In the genomic region with DNA sequence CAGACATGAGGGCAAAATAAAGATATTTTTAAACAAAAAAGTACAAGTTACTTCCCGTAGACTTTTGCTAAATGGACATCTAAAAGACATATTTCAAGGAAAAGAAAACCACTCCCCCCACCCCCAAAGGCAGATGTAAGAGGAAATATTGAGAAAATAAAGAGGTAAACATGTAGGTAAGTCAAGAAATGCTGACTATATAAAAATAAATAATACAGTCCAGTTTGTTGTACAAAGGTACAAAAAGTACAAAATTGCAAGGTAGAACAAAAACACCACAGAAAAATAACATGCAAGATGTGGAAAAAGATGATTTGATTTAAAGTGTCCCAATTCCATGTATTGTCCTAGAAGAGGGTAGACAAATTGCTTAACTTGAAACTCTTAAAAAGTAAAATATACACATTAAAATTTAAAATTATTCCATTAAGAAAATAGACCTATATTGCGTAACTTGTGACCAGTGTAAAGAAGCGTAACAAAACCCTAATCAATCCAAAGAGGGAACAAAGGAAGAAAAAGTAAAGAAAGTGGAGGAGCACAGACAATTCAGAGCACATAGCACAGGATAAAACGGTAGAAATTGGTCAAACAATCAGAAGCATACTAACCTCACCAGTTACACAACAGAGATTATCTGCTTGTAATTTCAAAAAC, we compare ENCODE assay signal across 31 cellular contexts. TPM values are rescaled to one million over a fixed set of nuclear protein-coding genes. Genes with fewer than 3 reads are reported as not detected.
DNase-seq lines count a peak whose midpoint lies in the region; ATAC-seq, FAIRE-seq and TF ChIP-seq lines count a peak whose summit lies in the region.
"Had no signal": no experiment of that assay in that cellular context is flagged by ENCODE, and none has a peak within 500 bp of the region (broad histone marks: within the 10 kb centered on the region; RNA-seq: fewer than 3 reads in every experiment).

No MANE protein-coding gene starts in this region.

- no peak overlapping the region for H3K4me3 Mint-ChIP-seq in activated T-cell treated with anti-CD3 and anti-CD28 coated beads, Interleukin-2, amount 50 U/mL, for 72 hours
- H3K4me3 Mint-ChIP-seq in progenitor cell of endocrine pancreas (ENCODE audit: low read depth): no peak overlapping the region
- H3K4me3 Mint-ChIP-seq: CD14-positive monocyte; CD4-positive, alpha-beta memory T cell; CD4-positive, CD25-positive, alpha-beta regulatory T cell; CD8-positive, alpha-beta memory T cell had no signal

- no peaks in the 10 kb centered on the region for H4K20me1 ChIP-seq in K562 (replicated peaks; ENCODE audit: control insufficient read depth, insufficient read depth, low read length)
- H4K20me1 ChIP-seq: BLaER1 had no signal

- H3K27ac Mint-ChIP-seq in activated T-cell treated with anti-CD3 and anti-CD28 coated beads, Interleukin-2, amount 50 U/mL, for 72 hours: peak overlapping the region; percentile 26
- H3K27ac Mint-ChIP-seq in progenitor cell of endocrine pancreas: no peak overlapping the region
- H3K27ac Mint-ChIP-seq: CD4-positive, alpha-beta memory T cell; CD4-positive, CD25-positive, alpha-beta regulatory T cell; CD8-positive, alpha-beta memory T cell had no signal

- TF ChIP-seq CTCF in A549 (IDR thresholded peaks at IDR 0.05) (no peak), K562 (IDR thresholded peaks at IDR 0.05 in 2 of 3, conservative IDR thresholded peaks at IDR 0.05 in 1 of 3; ENCODE audit: insufficient read depth in 2 of 3, low read depth in 1 of 3, low read length in 3 of 3) (no peak), progenitor cell of endocrine pancreas (IDR thresholded peaks at IDR 0.05; ENCODE audit: unreplicated experiment) (no peak)

- in situ Hi-C loops in K562 (cut with MboI): no loop called here

- H3K27me3 Mint-ChIP-seq in activated T-cell treated with anti-CD3 and anti-CD28 coated beads, Interleukin-2, amount 50 U/mL, for 72 hours (ENCODE audit: low read depth): peaks cover 31% of the 10 kb centered on the region
- H3K27me3 Mint-ChIP-seq in progenitor cell of endocrine pancreas: no peaks in the 10 kb centered on the region

- intact Hi-C loops in K562 (cut with micrococcal nuclease): no loop called here

- TF ChIP-seq RAD21 in A549 (conservative IDR thresholded peaks at IDR 0.05 in 1 of 2, IDR thresholded peaks at IDR 0.05 in 1 of 2) (no peak), K562 (CRISPR knock-in tag; conservative IDR thresholded peaks at IDR 0.05 in 1 of 2, IDR thresholded peaks at IDR 0.05 in 1 of 2) (no peak)

- POLR2A ChIA-PET in A549 (lab: Yijun Ruan, JAX) (no interaction called here), K562 (lab: Yijun Ruan, JAX) (no interaction called here)

- H3K36me3 Mint-ChIP-seq in activated T-cell treated with anti-CD3 and anti-CD28 coated beads, Interleukin-2, amount 50 U/mL, for 72 hours (ENCODE audit: insufficient read depth in 2 of 2): peaks cover 3% of the 10 kb centered on the region in 2 donors
- peaks cover 2% of the 10 kb centered on the region for H3K36me3 Mint-ChIP-seq in progenitor cell of endocrine pancreas (ENCODE audit: insufficient read depth)
- H3K36me3 Mint-ChIP-seq: CD14-positive monocyte; CD4-positive, alpha-beta memory T cell; CD4-positive, CD25-positive, alpha-beta regulatory T cell; CD8-positive, alpha-beta memory T cell had no signal

- no peak for FAIRE-seq in A549 (lab: Jason Lieb, UNC)
- FAIRE-seq in K562 (lab: Jason Lieb, UNC): no peak
- FAIRE-seq: GM12878, GM12892, GM18507, GM19239 had no signal

- ATAC-seq in activated T-cell treated with anti-CD3 and anti-CD28 coated beads, Interleukin-2, amount 50 U/mL, for 72 hours (replicated peaks in 1 of 2): no peak
- ATAC-seq in A549 (no peak), K562 (no peak), GM18858 (IDR thresholded peaks at IDR 0.05; ENCODE audit: unreplicated experiment) (no peak)
- ATAC-seq: GM12878 had no signal

- TF ChIP-seq POLR2A in A549 (IDR thresholded peaks at IDR 0.05; ENCODE audit: low read length) (no peak), K562 (conservative IDR thresholded peaks at IDR 0.05) (no peak)

- TF ChIP-seq EP300 in A549 (IDR thresholded peaks at IDR 0.05) (no peak), K562 (IDR thresholded peaks at IDR 0.05; ENCODE audit: low read length) (no peak)

- no peak overlapping the region for H3K9ac ChIP-seq in K562 (ENCODE audit: insufficient read depth in 1 of 2, low read depth in 2 of 2, low read length in 2 of 2)
- H3K9ac ChIP-seq: BLaER1 had no signal

- CTCF ChIA-PET in A549 (lab: Yijun Ruan, JAX): no interaction called here
- CTCF ChIA-PET in K562 (lab: Yijun Ruan, JAX; ENCODE audit: low intra/inter-chr PET ratio): no interaction called here

- H3K27ac ChIP-seq in A549 (no peak overlapping the region; a peak in 1 of 6 replicates), K562 (ENCODE audit: extremely low read depth, low read depth, low read length) (no peak overlapping the region)
- H3K27ac ChIP-seq: 22Rv1, BLaER1 had no signal

- BruUV-seq in K562 (replicated peaks; lab: Mats Ljungman, UMichigan): no TSS peak

- no peaks in the 10 kb centered on the region for H3K36me3 ChIP-seq in K562 (ENCODE audit: control insufficient read depth, insufficient read depth, low read length)
- H3K36me3 ChIP-seq: BE2C, BLaER1 had no signal

- H3K9me3 Mint-ChIP-seq in activated T-cell treated with anti-CD3 and anti-CD28 coated beads, Interleukin-2, amount 50 U/mL, for 72 hours: peaks cover 3% of the 10 kb centered on the region in 2 donors
- peaks cover 9% of the 10 kb centered on the region for H3K9me3 Mint-ChIP-seq in progenitor cell of endocrine pancreas (ENCODE audit: low read depth)

- H3K9me1 ChIP-seq in K562 (ENCODE audit: control insufficient read depth, insufficient read depth, low read length): no peaks in the 10 kb centered on the region

- no peaks in the 10 kb centered on the region for H3K4me1 Mint-ChIP-seq in activated T-cell treated with anti-CD3 and anti-CD28 coated beads, Interleukin-2, amount 50 U/mL, for 72 hours (ENCODE audit: low read depth)
- H3K4me1 Mint-ChIP-seq in progenitor cell of endocrine pancreas (ENCODE audit: low read depth): no peaks in the 10 kb centered on the region
- H3K4me1 Mint-ChIP-seq: CD4-positive, alpha-beta memory T cell; CD4-positive, CD25-positive, alpha-beta regulatory T cell; CD8-positive, alpha-beta memory T cell had no signal

- no peaks in the 10 kb centered on the region for H3K79me2 ChIP-seq in K562 (ENCODE audit: control insufficient read depth, insufficient read depth, low read length)

- H3K4me1 ChIP-seq in A549: peaks cover 15% of the 10 kb centered on the region
- H3K4me1 ChIP-seq in K562 (replicated peaks in 1 of 2; ENCODE audit: control insufficient read depth in 2 of 2, insufficient read depth in 2 of 2, low read length in 2 of 2): no peaks in the 10 kb centered on the region
- H3K4me1 ChIP-seq: BLaER1 had no signal

- H3K4me2 ChIP-seq in A549 (no peak overlapping the region), K562 (ENCODE audit: insufficient read depth, low read length) (no peak overlapping the region)
- H3K4me2 ChIP-seq: BLaER1 had no signal

- no peaks in the 10 kb centered on the region for H3K27me3 ChIP-seq in K562 (ENCODE audit: control insufficient read depth in 2 of 2, insufficient read depth in 2 of 2, low read length in 2 of 2)
- H3K27me3 ChIP-seq: BE2C, BLaER1 had no signal

- 74% methylated on average over 4 of the region's 4 CpGs for WGBS in A549 (ENCODE audit: missing lambda C conversion rate)
- WGBS in K562 (ENCODE audit: insufficient coverage, low coverage, missing lambda C conversion rate): 0% methylated on average over 4 of the region's 4 CpGs

- no peak overlapping the region for H2AFZ ChIP-seq in K562 (ENCODE audit: low read depth, low read length)

- no peak overlapping the region for H3K4me3 ChIP-seq in A549
- H3K4me3 ChIP-seq in K562: no peak overlapping the region
- H3K4me3 ChIP-seq: BLaER1, GM12878 had no signal

- H3K9me3 ChIP-seq in A549: no peaks in the 10 kb centered on the region
- H3K9me3 ChIP-seq in K562 (replicated peaks; ENCODE audit: control insufficient read depth, insufficient read depth, low read depth, low read length): no peaks in the 10 kb centered on the region
- H3K9me3 ChIP-seq: BE2C, BLaER1 had no signal

- no peak for DNase-seq in activated T-cell treated with anti-CD3 and anti-CD28 coated beads, Interleukin-2, amount 50 U/mL, for 72 hours
- no peak for DNase-seq in activated T-cell treated with anti-CD3 and anti-CD28 coated beads, Interleukin-2, amount 50 U/mL, for 1 hour
- DNase-seq in A549 (ENCODE audit: low read depth in 1 of 2, low spot score in 1 of 2) (no peak), K562 (ENCODE audit: extremely low read depth in 1 of 4, low spot score in 3 of 4) (no peak), progenitor cell of endocrine pancreas (ENCODE audit: low spot score, unreplicated experiment) (no peak)
- DNase-seq: ACHN; BE2C; C1 segment of cervical spinal cord; CD4-positive, alpha-beta memory T cell; CD4-positive, CD25-positive, alpha-beta regulatory T cell; CD8-positive, alpha-beta memory T cell; COR-L47; DMS 273 treated with DMSO at 0.1 percent for 48 hours; DMS153; DMS53; DMS79; DND-41; EL; GDM1 had no signal

TF ChIP-seq in K562, 482 proteins besides CTCF, POLR2A, EP300 and RAD21 (continues in another document):
- TF ChIP-seq MAFG (tag; conservative IDR thresholded peaks at IDR 0.05): 0 out of 2 replicates have a peak, but pooled peaks have one; percentile 9

RNA-seq across cellular contexts. Expression of gene FAM216B, which starts 58.4 kb away (rescaled TPM):
- not detected for total RNA-seq in activated T-cell treated with anti-CD3 and anti-CD28 coated beads, Interleukin-2, amount 50 U/mL, for 72 hours
- not detected in 2 replicates for polyA plus RNA-seq in A549 (2011; rRNA removed)
- not detected in 2 replicates for polyA plus RNA-seq in A549 (2012; cell fraction: cytosol; rRNA removed)
- not detected in 2 replicates for polyA plus RNA-seq in A549 (2012; cell fraction: nucleus; rRNA removed)
- not detected in 3 replicates for polyA plus RNA-seq in A549 (2017; fragmentation: RNase III; extraction: RNeasy Plus Mini Kit Qiagen cat#74134 plus additional on column Dnase treatment)
- not detected in 2 replicates for polyA minus RNA-seq in A549 (2011; rRNA and poly(A)+ RNA removed)
- not detected in 2 replicates for total RNA-seq in K562 (2011; cell fraction: chromatin; rRNA removed; ENCODE audit: low replicate concordance)
- not detected in 2 replicates for total RNA-seq in K562 (2011; cell fraction: nucleolus; rRNA removed)
- not detected in 2 replicates for total RNA-seq in K562 (2011; cell fraction: nucleoplasm; rRNA removed)
- not detected in 2 replicates for total RNA-seq in K562 (2014; rRNA removed)
- total RNA-seq in K562 (2014; rRNA removed; fragmentation: Illumina TruSeq; extraction: Trizol): not detected in 2 replicates
- total RNA-seq in K562 (2015; rRNA removed; fragmentation: Illumina TruSeq; extraction: Trizol): not detected in 2 replicates
- total RNA-seq in K562 (2021): not detected in 2 replicates
- polyA plus RNA-seq in K562 (2011; rRNA removed): not detected in 2 replicates
- polyA plus RNA-seq in K562 (2011; cell fraction: cytosol; rRNA removed): not detected in 2 replicates
- not detected in 2 replicates for polyA plus RNA-seq in K562 (2011; cell fraction: nucleus; rRNA removed)
- not detected in 2 replicates for polyA plus RNA-seq in K562 (2012)
- not detected in 2 replicates for polyA plus RNA-seq in K562 (2014; fragmentation: Illumina TruSeq; extraction: Trizol)
- polyA plus RNA-seq in K562 (2014; fragmentation: Nextera tagmentation; extraction: Ambion mirVana): not detected
- polyA plus RNA-seq in K562 (2014; rRNA removed): not detected in 2 replicates
- polyA minus RNA-seq in K562 (2011; rRNA and poly(A)+ RNA removed): not detected in 2 replicates
- not detected in 2 replicates for polyA minus RNA-seq in K562 (2011; cell fraction: cytosol; rRNA and poly(A)+ RNA removed)
- polyA minus RNA-seq in K562 (2011; cell fraction: nucleus; rRNA and poly(A)+ RNA removed): not detected in 2 replicates
- not detected in 2 replicates for total RNA-seq in progenitor cell of endocrine pancreas
- total RNA-seq: A172; A673; CD4-positive, alpha-beta memory T cell; CD4-positive, CD25-positive, alpha-beta regulatory T cell; CD8-positive, alpha-beta memory T cell; Daoy; G401; GM12878 had no signal
- polyA plus RNA-seq: CD14-positive monocyte; CD4-positive, alpha-beta memory T cell; CD4-positive, CD25-positive, alpha-beta regulatory T cell; CD8-positive, alpha-beta memory T cell; GM12878 had no signal
